In the genomic region with DNA sequence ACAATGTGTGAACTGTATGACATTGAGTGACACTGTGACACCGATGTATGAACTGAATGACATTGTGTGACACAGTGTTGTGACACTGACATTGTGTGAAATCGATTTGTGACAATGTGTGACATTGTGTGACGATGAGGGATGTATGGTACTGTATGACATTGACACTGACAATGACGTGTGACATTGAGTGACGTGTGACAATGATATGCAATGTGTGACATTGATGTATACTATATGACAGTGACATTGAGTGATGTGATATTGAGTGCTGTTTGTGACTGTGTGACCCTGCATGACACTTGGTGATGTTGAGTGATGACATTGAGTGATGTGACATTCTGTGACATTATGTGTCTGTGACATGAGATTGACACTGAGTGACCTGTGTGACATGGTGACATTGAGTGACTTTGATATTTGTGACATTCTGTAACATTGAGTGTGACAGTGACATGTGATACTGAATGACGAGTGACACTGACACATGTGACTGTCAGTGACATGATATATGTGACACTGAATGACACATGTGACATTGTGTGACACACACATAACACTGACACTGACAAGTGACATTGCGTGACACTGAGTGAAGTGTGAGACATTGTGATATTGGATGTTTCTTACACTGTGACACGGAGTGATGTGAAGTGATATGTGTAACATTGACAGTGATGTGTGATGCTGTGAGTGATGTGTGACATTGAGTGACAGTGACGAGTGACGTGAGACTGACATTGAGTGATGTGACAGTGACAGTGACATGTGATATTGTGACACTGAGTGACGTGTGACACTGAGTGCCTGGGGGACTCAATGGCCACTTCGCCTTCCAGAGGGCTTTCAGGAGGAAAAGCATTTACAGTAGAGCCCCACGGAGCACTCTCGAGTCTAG, we compare ENCODE assay signal across 4 cellular contexts.
TF ChIP-seq lines count a peak whose summit lies in the region.

No MANE protein-coding gene starts in this region.

TF ChIP-seq in A549, 52 proteins besides CTCF, POLR2A, EP300 and RAD21 (continued from another document):
- TF ChIP-seq, protein P1, sequence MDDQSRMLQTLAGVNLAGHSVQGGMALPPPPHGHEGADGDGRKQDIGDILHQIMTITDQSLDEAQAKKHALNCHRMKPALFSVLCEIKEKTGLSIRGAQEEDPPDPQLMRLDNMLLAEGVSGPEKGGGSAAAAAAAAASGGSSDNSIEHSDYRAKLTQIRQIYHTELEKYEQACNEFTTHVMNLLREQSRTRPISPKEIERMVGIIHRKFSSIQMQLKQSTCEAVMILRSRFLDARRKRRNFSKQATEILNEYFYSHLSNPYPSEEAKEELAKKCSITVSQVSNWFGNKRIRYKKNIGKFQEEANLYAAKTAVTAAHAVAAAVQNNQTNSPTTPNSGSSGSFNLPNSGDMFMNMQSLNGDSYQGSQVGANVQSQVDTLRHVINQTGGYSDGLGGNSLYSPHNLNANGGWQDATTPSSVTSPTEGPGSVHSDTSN (IDR thresholded peaks at IDR 0.05), result no peak
- no peak for TF ChIP-seq SMC3 (IDR thresholded peaks at IDR 0.05)
- TF ChIP-seq, protein P2, sequence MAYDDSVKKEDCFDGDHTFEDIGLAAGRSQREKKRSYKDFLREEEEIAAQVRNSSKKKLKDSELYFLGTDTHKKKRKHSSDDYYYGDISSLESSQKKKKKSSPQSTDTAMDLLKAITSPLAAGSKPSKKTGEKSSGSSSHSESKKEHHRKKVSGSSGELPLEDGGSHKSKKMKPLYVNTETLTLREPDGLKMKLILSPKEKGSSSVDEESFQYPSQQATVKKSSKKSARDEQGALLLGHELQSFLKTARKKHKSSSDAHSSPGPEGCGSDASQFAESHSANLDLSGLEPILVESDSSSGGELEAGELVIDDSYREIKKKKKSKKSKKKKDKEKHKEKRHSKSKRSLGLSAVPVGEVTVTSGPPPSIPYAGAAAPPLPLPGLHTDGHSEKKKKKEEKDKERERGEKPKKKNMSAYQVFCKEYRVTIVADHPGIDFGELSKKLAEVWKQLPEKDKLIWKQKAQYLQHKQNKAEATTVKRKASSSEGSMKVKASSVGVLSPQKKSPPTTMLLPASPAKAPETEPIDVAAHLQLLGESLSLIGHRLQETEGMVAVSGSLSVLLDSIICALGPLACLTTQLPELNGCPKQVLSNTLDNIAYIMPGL (CRISPR knock-in tag; IDR thresholded peaks at IDR 0.05; ENCODE audit: borderline replicate concordance), result no peak
- TF ChIP-seq, protein P3, sequence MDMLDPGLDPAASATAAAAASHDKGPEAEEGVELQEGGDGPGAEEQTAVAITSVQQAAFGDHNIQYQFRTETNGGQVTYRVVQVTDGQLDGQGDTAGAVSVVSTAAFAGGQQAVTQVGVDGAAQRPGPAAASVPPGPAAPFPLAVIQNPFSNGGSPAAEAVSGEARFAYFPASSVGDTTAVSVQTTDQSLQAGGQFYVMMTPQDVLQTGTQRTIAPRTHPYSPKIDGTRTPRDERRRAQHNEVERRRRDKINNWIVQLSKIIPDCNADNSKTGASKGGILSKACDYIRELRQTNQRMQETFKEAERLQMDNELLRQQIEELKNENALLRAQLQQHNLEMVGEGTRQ (IDR thresholded peaks at IDR 0.05), result peak; percentile 17; the same call in 1 of the 2 replicates

TF ChIP-seq in HEK293, 187 proteins besides CTCF, POLR2A, EP300 and RAD21 (continued from another document):
- TF ChIP-seq, protein P4, sequence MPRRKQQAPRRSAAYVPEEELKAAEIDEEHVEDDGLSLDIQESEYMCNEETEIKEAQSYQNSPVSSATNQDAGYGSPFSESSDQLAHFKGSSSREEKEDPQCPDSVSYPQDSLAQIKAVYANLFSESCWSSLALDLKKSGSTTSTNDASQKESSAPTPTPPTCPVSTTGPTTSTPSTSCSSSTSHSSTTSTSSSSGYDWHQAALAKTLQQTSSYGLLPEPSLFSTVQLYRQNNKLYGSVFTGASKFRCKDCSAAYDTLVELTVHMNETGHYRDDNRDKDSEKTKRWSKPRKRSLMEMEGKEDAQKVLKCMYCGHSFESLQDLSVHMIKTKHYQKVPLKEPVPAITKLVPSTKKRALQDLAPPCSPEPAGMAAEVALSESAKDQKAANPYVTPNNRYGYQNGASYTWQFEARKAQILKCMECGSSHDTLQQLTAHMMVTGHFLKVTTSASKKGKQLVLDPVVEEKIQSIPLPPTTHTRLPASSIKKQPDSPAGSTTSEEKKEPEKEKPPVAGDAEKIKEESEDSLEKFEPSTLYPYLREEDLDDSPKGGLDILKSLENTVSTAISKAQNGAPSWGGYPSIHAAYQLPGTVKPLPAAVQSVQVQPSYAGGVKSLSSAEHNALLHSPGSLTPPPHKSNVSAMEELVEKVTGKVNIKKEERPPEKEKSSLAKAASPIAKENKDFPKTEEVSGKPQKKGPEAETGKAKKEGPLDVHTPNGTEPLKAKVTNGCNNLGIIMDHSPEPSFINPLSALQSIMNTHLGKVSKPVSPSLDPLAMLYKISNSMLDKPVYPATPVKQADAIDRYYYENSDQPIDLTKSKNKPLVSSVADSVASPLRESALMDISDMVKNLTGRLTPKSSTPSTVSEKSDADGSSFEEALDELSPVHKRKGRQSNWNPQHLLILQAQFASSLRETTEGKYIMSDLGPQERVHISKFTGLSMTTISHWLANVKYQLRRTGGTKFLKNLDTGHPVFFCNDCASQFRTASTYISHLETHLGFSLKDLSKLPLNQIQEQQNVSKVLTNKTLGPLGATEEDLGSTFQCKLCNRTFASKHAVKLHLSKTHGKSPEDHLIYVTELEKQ (tag by site-specific recombination; IDR thresholded peaks at IDR 0.05; ENCODE audit: borderline replicate concordance), result peak; percentile 97
- TF ChIP-seq, protein P5, sequence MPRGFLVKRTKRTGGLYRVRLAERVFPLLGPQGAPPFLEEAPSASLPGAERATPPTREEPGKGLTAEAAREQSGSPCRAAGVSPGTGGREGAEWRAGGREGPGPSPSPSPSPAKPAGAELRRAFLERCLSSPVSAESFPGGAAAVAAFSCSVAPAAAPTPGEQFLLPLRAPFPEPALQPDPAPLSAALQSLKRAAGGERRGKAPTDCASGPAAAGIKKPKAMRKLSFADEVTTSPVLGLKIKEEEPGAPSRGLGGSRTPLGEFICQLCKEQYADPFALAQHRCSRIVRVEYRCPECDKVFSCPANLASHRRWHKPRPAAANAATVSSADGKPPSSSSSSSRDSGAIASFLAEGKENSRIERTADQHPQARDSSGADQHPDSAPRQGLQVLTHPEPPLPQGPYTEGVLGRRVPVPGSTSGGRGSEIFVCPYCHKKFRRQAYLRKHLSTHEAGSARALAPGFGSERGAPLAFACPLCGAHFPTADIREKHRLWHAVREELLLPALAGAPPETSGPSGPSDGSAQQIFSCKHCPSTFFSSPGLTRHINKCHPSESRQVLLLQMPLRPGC (tag by site-specific recombination; IDR thresholded peaks at IDR 0.05), result no peak
- TF ChIP-seq ZNF16 (tag by site-specific recombination; IDR thresholded peaks at IDR 0.05; ENCODE audit: low read depth) (no peak), GLI4 (tag by site-specific recombination; IDR thresholded peaks at IDR 0.05) (peak; percentile 76; the same call in 1 of the 2 replicates), TRIM28 (IDR thresholded peaks at IDR 0.05; ENCODE audit: borderline replicate concordance, low read length) (no peak)

TF ChIP-seq in K562, 482 proteins besides CTCF, POLR2A, EP300 and RAD21 (continues in another document):
- TF ChIP-seq, protein P6, sequence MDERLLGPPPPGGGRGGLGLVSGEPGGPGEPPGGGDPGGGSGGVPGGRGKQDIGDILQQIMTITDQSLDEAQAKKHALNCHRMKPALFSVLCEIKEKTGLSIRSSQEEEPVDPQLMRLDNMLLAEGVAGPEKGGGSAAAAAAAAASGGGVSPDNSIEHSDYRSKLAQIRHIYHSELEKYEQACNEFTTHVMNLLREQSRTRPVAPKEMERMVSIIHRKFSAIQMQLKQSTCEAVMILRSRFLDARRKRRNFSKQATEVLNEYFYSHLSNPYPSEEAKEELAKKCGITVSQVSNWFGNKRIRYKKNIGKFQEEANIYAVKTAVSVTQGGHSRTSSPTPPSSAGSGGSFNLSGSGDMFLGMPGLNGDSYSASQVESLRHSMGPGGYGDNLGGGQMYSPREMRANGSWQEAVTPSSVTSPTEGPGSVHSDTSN (CRISPR knock-in tag; IDR thresholded peaks at IDR 0.05; ENCODE audit: low read depth), result peak; percentile 75
- TF ChIP-seq, protein P6 (tag; conservative IDR thresholded peaks at IDR 0.05; ENCODE audit: low read depth), result peak; percentile 99
- peak; percentile 99 for TF ChIP-seq MEIS2 (IDR thresholded peaks at IDR 0.05; ENCODE audit: partially characterized antibody)
- TF ChIP-seq, protein P7, sequence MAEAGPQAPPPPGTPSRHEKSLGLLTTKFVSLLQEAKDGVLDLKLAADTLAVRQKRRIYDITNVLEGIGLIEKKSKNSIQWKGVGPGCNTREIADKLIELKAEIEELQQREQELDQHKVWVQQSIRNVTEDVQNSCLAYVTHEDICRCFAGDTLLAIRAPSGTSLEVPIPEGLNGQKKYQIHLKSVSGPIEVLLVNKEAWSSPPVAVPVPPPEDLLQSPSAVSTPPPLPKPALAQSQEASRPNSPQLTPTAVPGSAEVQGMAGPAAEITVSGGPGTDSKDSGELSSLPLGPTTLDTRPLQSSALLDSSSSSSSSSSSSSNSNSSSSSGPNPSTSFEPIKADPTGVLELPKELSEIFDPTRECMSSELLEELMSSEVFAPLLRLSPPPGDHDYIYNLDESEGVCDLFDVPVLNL (CRISPR knock-in tag; IDR thresholded peaks at IDR 0.05; ENCODE audit: low read depth), result peak; percentile 64; the same call in 1 of the 2 replicates
- no peak for TF ChIP-seq TFAM (CRISPR knock-in tag; conservative IDR thresholded peaks at IDR 0.05)
- TF ChIP-seq KDM4B (IDR thresholded peaks at IDR 0.05; ENCODE audit: borderline replicate concordance in 2 of 2, low read depth in 1 of 2), result peak in 1 of 2 experiments; percentile 99; a peak in 2 of 4 replicates
- peak in 1 of 2 experiments; percentile 95; a peak in 2 of 3 replicates for TF ChIP-seq CBX3 (IDR thresholded peaks at IDR 0.05; ENCODE audit: borderline replicate concordance in 1 of 2, low read length in 2 of 2)
- TF ChIP-seq LEF1 (IDR thresholded peaks at IDR 0.05), result peak; percentile 91
- TF ChIP-seq NR2C2 (CRISPR knock-in tag; IDR thresholded peaks at IDR 0.05), result 0 out of 2 replicates have a peak, but pooled peaks have one; percentile 61
- no peak for TF ChIP-seq NR2C2 (tag; IDR thresholded peaks at IDR 0.05)
- peak; percentile 41; the same call in 1 of the 2 replicates for TF ChIP-seq CREM (IDR thresholded peaks at IDR 0.05; ENCODE audit: low read depth)

TF ChIP-seq in HepG2, 621 proteins besides CTCF, POLR2A, EP300 and RAD21 (continued from another document):
- TF ChIP-seq CENPT (CRISPR knock-in tag; IDR thresholded peaks at IDR 0.05; ENCODE audit: low read depth) (no peak), FLYWCH1 (CRISPR knock-in tag; IDR thresholded peaks at IDR 0.05) (no peak), MYC (CRISPR knock-in tag; IDR thresholded peaks at IDR 0.05; ENCODE audit: borderline replicate concordance) (no peak), CREB1 (IDR thresholded peaks at IDR 0.05) (peak; percentile 86), CREB1 (CRISPR knock-in tag; IDR thresholded peaks at IDR 0.05) (no peak), KLF12 (CRISPR knock-in tag; IDR thresholded peaks at IDR 0.05; ENCODE audit: borderline replicate concordance) (no peak), ZBTB42 (CRISPR knock-in tag; IDR thresholded peaks at IDR 0.05) (no peak)
- TF ChIP-seq, protein P8, sequence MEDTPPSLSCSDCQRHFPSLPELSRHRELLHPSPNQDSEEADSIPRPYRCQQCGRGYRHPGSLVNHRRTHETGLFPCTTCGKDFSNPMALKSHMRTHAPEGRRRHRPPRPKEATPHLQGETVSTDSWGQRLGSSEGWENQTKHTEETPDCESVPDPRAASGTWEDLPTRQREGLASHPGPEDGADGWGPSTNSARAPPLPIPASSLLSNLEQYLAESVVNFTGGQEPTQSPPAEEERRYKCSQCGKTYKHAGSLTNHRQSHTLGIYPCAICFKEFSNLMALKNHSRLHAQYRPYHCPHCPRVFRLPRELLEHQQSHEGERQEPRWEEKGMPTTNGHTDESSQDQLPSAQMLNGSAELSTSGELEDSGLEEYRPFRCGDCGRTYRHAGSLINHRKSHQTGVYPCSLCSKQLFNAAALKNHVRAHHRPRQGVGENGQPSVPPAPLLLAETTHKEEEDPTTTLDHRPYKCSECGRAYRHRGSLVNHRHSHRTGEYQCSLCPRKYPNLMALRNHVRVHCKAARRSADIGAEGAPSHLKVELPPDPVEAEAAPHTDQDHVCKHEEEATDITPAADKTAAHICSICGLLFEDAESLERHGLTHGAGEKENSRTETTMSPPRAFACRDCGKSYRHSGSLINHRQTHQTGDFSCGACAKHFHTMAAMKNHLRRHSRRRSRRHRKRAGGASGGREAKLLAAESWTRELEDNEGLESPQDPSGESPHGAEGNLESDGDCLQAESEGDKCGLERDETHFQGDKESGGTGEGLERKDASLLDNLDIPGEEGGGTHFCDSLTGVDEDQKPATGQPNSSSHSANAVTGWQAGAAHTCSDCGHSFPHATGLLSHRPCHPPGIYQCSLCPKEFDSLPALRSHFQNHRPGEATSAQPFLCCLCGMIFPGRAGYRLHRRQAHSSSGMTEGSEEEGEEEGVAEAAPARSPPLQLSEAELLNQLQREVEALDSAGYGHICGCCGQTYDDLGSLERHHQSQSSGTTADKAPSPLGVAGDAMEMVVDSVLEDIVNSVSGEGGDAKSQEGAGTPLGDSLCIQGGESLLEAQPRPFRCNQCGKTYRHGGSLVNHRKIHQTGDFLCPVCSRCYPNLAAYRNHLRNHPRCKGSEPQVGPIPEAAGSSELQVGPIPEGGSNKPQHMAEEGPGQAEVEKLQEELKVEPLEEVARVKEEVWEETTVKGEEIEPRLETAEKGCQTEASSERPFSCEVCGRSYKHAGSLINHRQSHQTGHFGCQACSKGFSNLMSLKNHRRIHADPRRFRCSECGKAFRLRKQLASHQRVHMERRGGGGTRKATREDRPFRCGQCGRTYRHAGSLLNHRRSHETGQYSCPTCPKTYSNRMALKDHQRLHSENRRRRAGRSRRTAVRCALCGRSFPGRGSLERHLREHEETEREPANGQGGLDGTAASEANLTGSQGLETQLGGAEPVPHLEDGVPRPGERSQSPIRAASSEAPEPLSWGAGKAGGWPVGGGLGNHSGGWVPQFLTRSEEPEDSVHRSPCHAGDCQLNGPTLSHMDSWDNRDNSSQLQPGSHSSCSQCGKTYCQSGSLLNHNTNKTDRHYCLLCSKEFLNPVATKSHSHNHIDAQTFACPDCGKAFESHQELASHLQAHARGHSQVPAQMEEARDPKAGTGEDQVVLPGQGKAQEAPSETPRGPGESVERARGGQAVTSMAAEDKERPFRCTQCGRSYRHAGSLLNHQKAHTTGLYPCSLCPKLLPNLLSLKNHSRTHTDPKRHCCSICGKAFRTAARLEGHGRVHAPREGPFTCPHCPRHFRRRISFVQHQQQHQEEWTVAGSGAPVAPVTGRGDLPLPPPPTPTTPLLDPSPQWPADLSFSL (CRISPR knock-in tag; IDR thresholded peaks at IDR 0.05), result peak; percentile 37; the same call in 1 of the 2 replicates
- TF ChIP-seq, protein P9, sequence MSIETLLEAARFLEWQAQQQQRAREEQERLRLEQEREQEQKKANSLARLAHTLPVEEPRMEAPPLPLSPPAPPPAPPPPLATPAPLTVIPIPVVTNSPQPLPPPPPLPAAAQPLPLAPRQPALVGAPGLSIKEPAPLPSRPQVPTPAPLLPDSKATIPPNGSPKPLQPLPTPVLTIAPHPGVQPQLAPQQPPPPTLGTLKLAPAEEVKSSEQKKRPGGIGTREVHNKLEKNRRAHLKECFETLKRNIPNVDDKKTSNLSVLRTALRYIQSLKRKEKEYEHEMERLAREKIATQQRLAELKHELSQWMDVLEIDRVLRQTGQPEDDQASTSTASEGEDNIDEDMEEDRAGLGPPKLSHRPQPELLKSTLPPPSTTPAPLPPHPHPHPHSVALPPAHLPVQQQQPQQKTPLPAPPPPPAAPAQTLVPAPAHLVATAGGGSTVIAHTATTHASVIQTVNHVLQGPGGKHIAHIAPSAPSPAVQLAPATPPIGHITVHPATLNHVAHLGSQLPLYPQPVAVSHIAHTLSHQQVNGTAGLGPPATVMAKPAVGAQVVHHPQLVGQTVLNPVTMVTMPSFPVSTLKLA (IDR thresholded peaks at IDR 0.05), result peak; percentile 98
TF ChIP-seq in HepG2: peak in this region for 3.
